Comparison of ENCODE assay signal across 18 cellular contexts in the genomic region with DNA sequence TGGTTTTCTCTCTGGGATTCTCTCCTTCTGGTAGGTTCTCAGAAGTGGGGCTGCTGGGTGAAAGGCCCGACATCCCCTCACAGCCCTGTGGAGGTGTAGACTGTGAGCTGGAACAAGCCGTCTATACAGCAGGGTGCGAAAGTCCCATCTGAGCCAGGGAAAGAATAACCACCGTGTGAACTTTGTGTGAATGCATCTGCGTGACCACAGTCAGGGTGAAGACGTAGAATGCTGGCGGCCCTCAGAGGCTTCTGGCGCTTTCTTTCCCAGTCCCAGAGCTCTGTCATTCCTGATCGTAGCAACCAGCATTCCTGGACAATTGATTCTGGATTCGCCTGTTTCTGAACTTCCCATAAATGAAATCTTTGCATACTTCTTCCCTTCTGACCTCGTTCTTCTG. TPM values are rescaled to one million over a fixed set of nuclear protein-coding genes. Genes with fewer than 3 reads are reported as not detected.
"Had no signal": no experiment of that assay in that cellular context is flagged by ENCODE, and none has a peak within 500 bp of the region (broad histone marks: within the 10 kb centered on the region; RNA-seq: fewer than 3 reads in every experiment).

No MANE protein-coding gene starts in this region.

- DNase-seq: activated CD4-positive, alpha-beta memory T cell treated with anti-CD3 and anti-CD28 coated beads for 36 hours; activated CD4-positive, alpha-beta T cell treated with anti-CD3 and anti-CD28 coated beads for 36 hours; activated gamma-delta T cell treated with Interleukin-2 at 50 U/mL for 16 hours; activated naive CD8-positive, alpha-beta T cell treated with anti-CD3 and anti-CD28 coated beads for 36 hours; amniotic stem cell; foreskin keratinocyte; midbrain; occipital lobe; retina; stimulated activated CD4-positive, alpha-beta T cell treated with anti-CD3 and anti-CD28 coated beads, Interleukin-2, amount 100 ng/mL, for 24 hours; stimulated activated naive CD4-positive, alpha-beta T cell treated with Interleukin-2 at 50 U/mL for 16 hours; thyroid gland had no signal

- H3K27ac ChIP-seq: epithelial cell of prostate, foreskin keratinocyte, hepatocyte, thyroid gland, vagina, WERI-Rb-1 had no signal

- H3K4me3 ChIP-seq: hepatocyte, lung, thyroid gland, vagina had no signal

- ATAC-seq: activated CD4-positive, alpha-beta T cell treated with anti-CD3 and anti-CD28 coated beads for 36 hours; foreskin keratinocyte had no signal

RNA-seq across cellular contexts. Expression of gene ELFN1, which starts 30.0 kb away (rescaled TPM):
- total RNA-seq: activated T-helper 1 cell treated with anti-CD3 and anti-CD28 coated beads, Interleukin-12 subunit alpha, Interleukin-12 subunit beta, Interleukin-2, Interleukin-4 antibody, amounts not matched to agents 30 ng/mL and 10 ng/mL and 1 ng/mL, durations not matched to agents 14 hours and 24 hours and 36 hours; foreskin keratinocyte had no signal
